1 cellular context compared by ENCODE assay signal in genomic region chr1:58874327-58874726, GRCh38.
TF ChIP-seq lines count a peak whose summit lies in the region.

No MANE protein-coding gene starts in this region.

TF ChIP-seq in HepG2, 621 proteins besides CTCF, POLR2A, EP300 and RAD21 (continued from another document):
- no peak for TF ChIP-seq CEBPZ (IDR thresholded peaks at IDR 0.05; ENCODE audit: low read length)
- no peak for TF ChIP-seq FOSL2 (CRISPR knock-in tag; IDR thresholded peaks at IDR 0.05)
- TF ChIP-seq ZNF362 (CRISPR knock-in tag; IDR thresholded peaks at IDR 0.05; ENCODE audit: borderline replicate concordance), result no peak
- no peak for TF ChIP-seq NFE2L2 (IDR thresholded peaks at IDR 0.05; ENCODE audit: low read length)
- TF ChIP-seq ELF1 (CRISPR knock-in tag; IDR thresholded peaks at IDR 0.05), result no peak
- no peak for TF ChIP-seq EED (CRISPR knock-in tag; IDR thresholded peaks at IDR 0.05)
- no peak for TF ChIP-seq SNAI1 (CRISPR knock-in tag; IDR thresholded peaks at IDR 0.05; ENCODE audit: borderline replicate concordance)
- no peak for TF ChIP-seq ZGPAT (CRISPR knock-in tag; IDR thresholded peaks at IDR 0.05)
